8 cellular contexts compared by ENCODE assay signal in the genomic region with DNA sequence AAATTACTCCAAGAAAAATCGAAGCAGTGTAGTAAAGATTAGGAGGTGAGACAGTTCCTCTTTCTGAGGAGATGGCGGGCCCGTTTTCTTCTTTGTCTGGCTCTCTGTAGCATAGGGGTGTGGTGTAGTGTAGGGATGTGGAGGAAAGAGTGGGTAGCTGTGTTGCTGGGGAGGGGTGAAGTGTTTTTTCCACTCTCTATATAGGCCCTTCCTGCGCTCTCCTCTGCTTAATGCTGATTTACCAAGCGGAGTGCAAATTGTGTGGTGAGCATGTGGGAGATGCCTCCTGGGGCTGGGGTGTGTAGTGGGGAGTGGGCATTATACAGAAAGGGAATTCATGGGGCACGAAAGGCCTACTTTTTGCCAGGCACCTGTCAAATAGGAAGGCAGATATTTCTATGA.
DNase-seq lines count a peak whose midpoint lies in the region; ATAC-seq and TF ChIP-seq lines count a peak whose summit lies in the region.

No MANE protein-coding gene starts in this region.

- 88% methylated on average over 6 of the region's 6 CpGs for WGBS in hepatocyte (ENCODE audit: low lambda C conversion rate, missing lambda C conversion rate)

- no peak for TF ChIP-seq CTCF in hepatocyte (IDR thresholded peaks at IDR 0.05; ENCODE audit: poor library complexity)

- no peaks in the 10 kb centered on the region for H3K9me2 ChIP-seq in hepatocyte (replicated peaks; ENCODE audit: insufficient read depth)

- DNase-seq in activated T-cell treated with anti-CD3 and anti-CD28 coated beads for 24 hours (ENCODE audit: low read depth) (peak; percentile 58), H7 (no peak), hepatocyte (ENCODE audit: low spot score) (no peak), SHP77 (lab: John Stamatoyannopoulos, UW) (no peak)

- peaks cover 5% of the 10 kb centered on the region for H3K4me1 ChIP-seq in hepatocyte (ENCODE audit: insufficient read depth)

- no peak overlapping the region for H2AFZ ChIP-seq in hepatocyte

- TF ChIP-seq POLR2A in GM15510 (IDR thresholded peaks at IDR 0.05; ENCODE audit: borderline replicate concordance, extremely low read depth, insufficient read length), result peak; percentile 45

- no peaks in the 10 kb centered on the region for H3K27me3 ChIP-seq in H7 (ENCODE audit: control insufficient read depth, insufficient read depth, low read length)
- no peaks in the 10 kb centered on the region for H3K27me3 ChIP-seq in hepatocyte

- H3K79me2 ChIP-seq in hepatocyte, result peaks cover 3% of the 10 kb centered on the region

- H3K27ac ChIP-seq in skin epidermis, result peak overlapping the region in 14 of 21 experiments; percentile 8 to 93 (median 62)
- H3K27ac ChIP-seq in hepatocyte, result no peak overlapping the region

- H3K9me3 ChIP-seq in hepatocyte (ENCODE audit: low read depth), result no peaks in the 10 kb centered on the region

- H3K36me3 ChIP-seq in H7 (replicated peaks; ENCODE audit: control insufficient read depth, insufficient read depth, low read length), result no peaks in the 10 kb centered on the region; the same call in 1 of the 2 replicates
- no peaks in the 10 kb centered on the region for H3K36me3 ChIP-seq in hepatocyte (replicated peaks; ENCODE audit: insufficient read depth, low read depth)

- H3K4me2 ChIP-seq in hepatocyte, result no peak overlapping the region

- H3K4me3 ChIP-seq in skin epidermis (no peak overlapping the region), H7 (ENCODE audit: insufficient read depth, low read depth, low read length) (no peak overlapping the region), hepatocyte (no peak overlapping the region)

- no peaks in the 10 kb centered on the region for H4K20me1 ChIP-seq in hepatocyte (ENCODE audit: insufficient read depth, poor library complexity, severe bottlenecking)

- peak; percentile 40 for ATAC-seq in HG03045 (IDR thresholded peaks at IDR 0.05; ENCODE audit: unreplicated experiment)
- ATAC-seq in GM19328 (IDR thresholded peaks at IDR 0.05; ENCODE audit: unreplicated experiment), result no peak
